26 cellular contexts compared by ENCODE assay signal in the genomic region with DNA sequence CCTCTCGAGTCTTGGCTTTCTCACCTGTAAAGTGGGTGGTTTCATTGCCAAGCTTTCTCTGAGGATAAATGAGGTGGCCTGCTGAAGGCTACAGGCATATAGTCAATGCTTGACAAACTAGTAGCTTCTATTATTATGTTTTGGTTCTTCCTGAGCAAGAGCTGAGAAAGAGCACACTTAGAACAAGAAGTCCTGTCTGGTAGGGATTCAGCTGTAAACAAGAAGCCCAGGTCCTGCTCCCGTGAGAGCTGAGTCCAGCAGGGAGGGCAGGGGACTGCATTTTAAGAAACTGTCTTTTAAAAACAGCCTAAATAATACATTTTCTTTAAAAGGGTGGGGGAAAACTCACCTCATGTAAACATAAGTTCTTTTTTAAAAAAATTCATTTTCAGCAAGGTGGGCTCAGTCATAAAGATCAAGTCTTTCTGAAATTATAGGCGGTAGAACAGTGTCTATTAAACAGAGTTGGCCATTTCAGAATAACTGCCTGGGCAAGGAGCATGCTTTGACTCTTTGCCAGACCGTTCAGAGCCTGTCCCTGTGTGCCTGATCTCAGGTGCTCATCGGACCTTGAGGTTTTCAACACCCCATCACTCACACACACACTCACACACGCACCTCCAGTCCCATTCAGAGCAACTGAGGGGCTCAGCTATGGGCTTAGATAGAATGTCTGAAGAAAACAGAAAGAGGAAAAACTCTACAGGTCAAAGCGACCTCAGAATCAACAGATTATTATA. TPM values are rescaled to one million over a fixed set of nuclear protein-coding genes. Genes with fewer than 3 reads are reported as not detected.
"Had no signal": no experiment of that assay in that cellular context is flagged by ENCODE, and none has a peak within 500 bp of the region (broad histone marks: within the 10 kb centered on the region; RNA-seq: fewer than 3 reads in every experiment).

No MANE protein-coding gene starts in this region.

- H3K27ac ChIP-seq: ascending aorta, KMS-11 had no signal

- H3K27ac Mint-ChIP-seq: activated CD8-positive, alpha-beta T cell treated with anti-CD3 and anti-CD28 coated beads for 36 hours; activated naive CD4-positive, alpha-beta T cell treated with anti-CD3 and anti-CD28 coated beads, Interleukin-2, amount 50 U/mL, for 24 hours; activated naive CD8-positive, alpha-beta T cell treated with anti-CD3 and anti-CD28 coated beads, Interleukin-2, amount 10 ng/mL, durations not matched to agents 7 days and 5 days; activated T-cell treated with anti-CD3 and anti-CD28 coated beads, Interleukin-2, amount 50 U/mL, for 72 hours; activated T-helper 17 cell treated with anti-CD3 and anti-CD28 coated beads, Interleukin-2, amount 50 U/mL, for 72 hours had no signal

- H3K4me3 Mint-ChIP-seq: activated CD8-positive, alpha-beta T cell treated with anti-CD3 and anti-CD28 coated beads for 36 hours; activated naive CD4-positive, alpha-beta T cell treated with anti-CD3 and anti-CD28 coated beads, Interleukin-2, amount 50 U/mL, for 24 hours; activated naive CD8-positive, alpha-beta T cell treated with anti-CD3 and anti-CD28 coated beads, Interleukin-2, amount 10 ng/mL, durations not matched to agents 7 days and 5 days; activated T-cell treated with anti-CD3 and anti-CD28 coated beads, Interleukin-2, amount 50 U/mL, for 72 hours; activated T-helper 17 cell treated with anti-CD3 and anti-CD28 coated beads, Interleukin-2, amount 50 U/mL, for 72 hours; T-helper 2 cell treated with Interferon-gamma antibody and Interleukin-4, amounts not matched to agents 5 μg/mL and 100 μg/mL, for 36 hours had no signal

- H3K27me3 Mint-ChIP-seq: activated CD8-positive, alpha-beta T cell treated with anti-CD3 and anti-CD28 coated beads for 36 hours; activated naive CD4-positive, alpha-beta T cell treated with anti-CD3 and anti-CD28 coated beads, Interleukin-2, amount 50 U/mL, for 24 hours; activated naive CD8-positive, alpha-beta T cell treated with anti-CD3 and anti-CD28 coated beads, Interleukin-2, amount 10 ng/mL, durations not matched to agents 7 days and 5 days had no signal

- H3K36me3 ChIP-seq: ascending aorta had no signal

- H3K4me2 ChIP-seq: KMS-11 had no signal

- H3K4me3 ChIP-seq: ascending aorta had no signal

- ATAC-seq: activated CD8-positive, alpha-beta T cell treated with anti-CD3 and anti-CD28 coated beads for 36 hours; activated T-cell treated with anti-CD3 and anti-CD28 coated beads, Interleukin-2, amount 50 U/mL, for 72 hours; activated T-helper 17 cell treated with anti-CD3 and anti-CD28 coated beads, Interleukin-2, amount 50 U/mL, for 72 hours had no signal

- H3K27me3 ChIP-seq: ascending aorta had no signal

- H3K9ac ChIP-seq: KMS-11 had no signal

- H3K4me1 ChIP-seq: ascending aorta had no signal

- H3K9me3 Mint-ChIP-seq: activated CD8-positive, alpha-beta T cell treated with anti-CD3 and anti-CD28 coated beads for 36 hours; activated naive CD4-positive, alpha-beta T cell treated with anti-CD3 and anti-CD28 coated beads, Interleukin-2, amount 50 U/mL, for 24 hours; activated naive CD8-positive, alpha-beta T cell treated with anti-CD3 and anti-CD28 coated beads, Interleukin-2, amount 10 ng/mL, durations not matched to agents 7 days and 5 days; activated T-cell treated with anti-CD3 and anti-CD28 coated beads, Interleukin-2, amount 50 U/mL, for 72 hours; activated T-helper 17 cell treated with anti-CD3 and anti-CD28 coated beads, Interleukin-2, amount 50 U/mL, for 72 hours; T-helper 2 cell treated with Interferon-gamma antibody and Interleukin-4, amounts not matched to agents 5 μg/mL and 100 μg/mL, for 36 hours had no signal

- DNase-seq: activated CD8-positive, alpha-beta T cell treated with anti-CD3 and anti-CD28 coated beads for 36 hours; activated gamma-delta T cell; activated naive CD4-positive, alpha-beta T cell treated with Interleukin-2 at 50 U/mL for 16 hours; activated naive CD8-positive, alpha-beta T cell treated with anti-CD3 and anti-CD28 coated beads, Interleukin-2, amount 10 ng/mL, durations not matched to agents 7 days and 5 days; activated T-cell treated with anti-CD3 and anti-CD28 coated beads, Interleukin-2, amount 50 U/mL, for 1 hour; activated T-cell treated with anti-CD3 and anti-CD28 coated beads, Interleukin-2, amount 50 U/mL, for 72 hours; amygdala; NCI-H1105; NCI-H1417 treated with DMSO at 0.1 percent for 48 hours; NCI-H187 treated with DMSO at 0.1 percent for 48 hours; NCI-H2081; NCI-H2171 treated with DMSO at 0.1 percent for 48 hours; NCI-H226; NCI-H446 treated with DMSO at 0.1 percent for 48 hours; NCI-H524; NCI-H69; NCI-H82; NK-92 treated with Interleukin-12 subunit alpha and Interleukin-12 subunit beta, amount 100 ng/mL, for 24 hours; Right ventricle myocardium superior; SW 1271 had no signal

- H3K4me1 Mint-ChIP-seq: activated T-helper 17 cell treated with anti-CD3 and anti-CD28 coated beads, Interleukin-2, amount 50 U/mL, for 72 hours had no signal

- H3K9me3 ChIP-seq: ascending aorta had no signal

RNA-seq across cellular contexts. Expression of a gene that starts 29.2 kb away (rescaled TPM):
- total RNA-seq: OCI-LY7 had no signal
